ENCODE assay signal across 19 cellular contexts in genomic region chr2:231573698-231574421, GRCh38. TPM values are rescaled to one million over a fixed set of nuclear protein-coding genes. Genes with fewer than 3 reads are reported as not detected.
DNase-seq lines count a peak whose midpoint lies in the region; ATAC-seq and TF ChIP-seq lines count a peak whose summit lies in the region.
"Had no signal": no experiment of that assay in that cellular context is flagged by ENCODE, and none has a peak within 500 bp of the region (broad histone marks: within the 10 kb centered on the region; RNA-seq: fewer than 3 reads in every experiment).

No MANE protein-coding gene starts in this region.

- H3K79me2 ChIP-seq in H9 (ENCODE audit: insufficient read depth, low read length) (no peaks in the 10 kb centered on the region), neural progenitor cell (ENCODE audit: low read depth) (no peaks in the 10 kb centered on the region)

- no peak overlapping the region for H2AFZ ChIP-seq in H9 (ENCODE audit: low read length)
- peak overlapping the region; percentile 96 for H2AFZ ChIP-seq in neural progenitor cell (replicated peaks)
- H2AFZ ChIP-seq: GM23248 had no signal

- peak overlapping the region; percentile 97 for H3K14ac ChIP-seq in H9 (ENCODE audit: insufficient read depth, low read length)

- intact Hi-C loops in MCF 10A (cut with micrococcal nuclease): no loop called here

- POLR2A ChIA-PET in MCF 10A (lab: Yijun Ruan, JAX): no interaction called here

- peak overlapping the region; percentile 79 for H3K27ac ChIP-seq in H9 (ENCODE audit: insufficient read length, low read depth, low read length)
- H3K27ac ChIP-seq in neural progenitor cell: peak overlapping the region; percentile 13
- H3K27ac ChIP-seq: GM23248 had no signal

- peak overlapping the region; percentile 97 for H3K18ac ChIP-seq in H9 (ENCODE audit: insufficient read length, low read depth, low read length)

- CTCF ChIA-PET in MCF 10A (lab: Yijun Ruan, JAX): interaction anchor here (0.5 to 1.7 kb wide), 4 partner anchors 10 to 168 kb away, joined by 3 to 6 read pairs (median 4); no protein-coding TSS in a partner anchor

- H3K36me3 Mint-ChIP-seq in H9 (ENCODE audit: insufficient read depth in 1 of 3, low read depth in 3 of 3): peaks cover 3 to 5% (median 4%) of the 10 kb centered on the region in 3 experiments; a peak in 6 of 7 replicates
- H3K36me3 Mint-ChIP-seq in neural progenitor cell: peaks cover 2% of the 10 kb centered on the region
- no peaks in the 10 kb centered on the region for H3K36me3 Mint-ChIP-seq in MCF 10A (ENCODE audit: insufficient read depth, unreplicated experiment)
- H3K36me3 Mint-ChIP-seq: CD4-positive, alpha-beta memory T cell had no signal

- H3F3A ChIP-seq in neural progenitor cell (ENCODE audit: low read depth): peaks cover 34% of the 10 kb centered on the region

- peak overlapping the region; percentile 89 for H4K5ac ChIP-seq in H9 (ENCODE audit: insufficient read length, low read depth, low read length)

- H3K23me2 ChIP-seq in H9 (ENCODE audit: insufficient read length, low read depth, low read length, poor library complexity, severe bottlenecking): peaks cover 5% of the 10 kb centered on the region

- no peak overlapping the region for H2BK15ac ChIP-seq in H9 (ENCODE audit: low read depth, low read length)

- ATAC-seq in esophagus mucosa (peak; percentile 17), HG03442 (IDR thresholded peaks at IDR 0.05; ENCODE audit: unreplicated experiment) (no peak)
- ATAC-seq: GM12878 had no signal

- no peak overlapping the region for H3K23ac ChIP-seq in H9 (ENCODE audit: insufficient read length, low read depth, low read length)

- H3K9me3 Mint-ChIP-seq in H9: peaks cover 3 to 5% of the 10 kb centered on the region in 2 experiments
- H3K9me3 Mint-ChIP-seq in neural progenitor cell: peaks cover 12% of the 10 kb centered on the region
- H3K9me3 Mint-ChIP-seq in MCF 10A (ENCODE audit: unreplicated experiment): peaks cover 5% of the 10 kb centered on the region
- H3K9me3 Mint-ChIP-seq: HFFc6 had no signal

- DNase-seq in H9 (no peak), NCI-H2171 (lab: John Stamatoyannopoulos, UW) (peak; percentile 22), neural progenitor cell (ENCODE audit: low spot score) (peak; percentile 34), MCF 10A (ENCODE audit: unreplicated experiment) (no peak), hepatic stellate cell (ENCODE audit: low spot score) (no peak), iPS-NIHi11 (ENCODE audit: low spot score) (no peak)
- DNase-seq: CD4-positive, alpha-beta memory T cell; DMS79; GM23248; HFFc6; NCI-H146; NCI-H2081 treated with DMSO at 0.1 percent for 48 hours; SHP77 treated with DMSO at 0.1 percent for 48 hours had no signal

- no peaks in the 10 kb centered on the region for H3K9me3 ChIP-seq in H9 (ENCODE audit: control insufficient read depth, low read depth, low read length)
- no peaks in the 10 kb centered on the region for H3K9me3 ChIP-seq in neural progenitor cell (ENCODE audit: low read depth)

- H3K4me1 Mint-ChIP-seq in H9 (peaks cover 56 to 70% of the 10 kb centered on the region in 2 experiments), neural progenitor cell (peaks cover 46% of the 10 kb centered on the region), MCF 10A (ENCODE audit: insufficient read depth, unreplicated experiment) (no peaks in the 10 kb centered on the region)
- H3K4me1 Mint-ChIP-seq: B cell; CD4-positive, alpha-beta memory T cell had no signal

- WGBS in H9 (ENCODE audit: extremely low coverage, insufficient read length, low lambda C conversion rate): no CpG with 5 or more reads among the region's 15 CpGs

- H4K91ac ChIP-seq in H9 (ENCODE audit: insufficient read length, low read depth, low read length): peak overlapping the region; percentile 93

- H3K79me1 ChIP-seq in H9 (ENCODE audit: insufficient read depth, low read depth, low read length, poor library complexity, severe bottlenecking): no peaks in the 10 kb centered on the region

- no peak overlapping the region for H3K4me3 ChIP-seq in neural progenitor cell
- H3K4me3 ChIP-seq: GM12878, GM23248 had no signal

- H3K9ac ChIP-seq in H9 (ENCODE audit: extremely low read depth, insufficient read length, low read length) (no peak overlapping the region), neural progenitor cell (no peak overlapping the region)
- H3K9ac ChIP-seq: GM23248 had no signal

- H3K27me3 Mint-ChIP-seq in H9 (ENCODE audit: low read depth): no peaks in the 10 kb centered on the region; the same call in 1 of the 2 replicates
- H3K27me3 Mint-ChIP-seq in neural progenitor cell (ENCODE audit: insufficient read depth, low read depth): peaks cover 2% of the 10 kb centered on the region
- H3K27me3 Mint-ChIP-seq in MCF 10A (ENCODE audit: insufficient read depth, unreplicated experiment): peaks cover under 1% of the 10 kb centered on the region
- H3K27me3 Mint-ChIP-seq: B cell; CD4-positive, alpha-beta memory T cell had no signal

- no peak overlapping the region for H3K56ac ChIP-seq in H9 (ENCODE audit: insufficient read length, low read depth, low read length)

- H2BK120ac ChIP-seq in H9 (ENCODE audit: low read depth, low read length, poor library complexity, severe bottlenecking): no peak overlapping the region

- peak overlapping the region; percentile 93; the same call in 1 of the 2 replicates for H3K4ac ChIP-seq in H9 (ENCODE audit: low read depth, low read length)

- no peaks in the 10 kb centered on the region for H3K36me3 ChIP-seq in neural progenitor cell

- peak overlapping the region; percentile 66 for H2BK5ac ChIP-seq in H9 (ENCODE audit: insufficient read length, low read length)

- peak overlapping the region; percentile 97 to 98 (median 97) for H3K27ac Mint-ChIP-seq in H9
- peak overlapping the region; percentile 91 for H3K27ac Mint-ChIP-seq in neural progenitor cell
- no peak overlapping the region for H3K27ac Mint-ChIP-seq in MCF 10A (ENCODE audit: low read depth, unreplicated experiment)
- H3K27ac Mint-ChIP-seq: B cell; CD4-positive, alpha-beta memory T cell; HFFc6 had no signal

- H4K20me1 ChIP-seq in H9 (ENCODE audit: control insufficient read depth, insufficient read depth, insufficient read length) (no peaks in the 10 kb centered on the region), neural progenitor cell (ENCODE audit: low read depth) (no peaks in the 10 kb centered on the region)

- H3K4me1 ChIP-seq in H9 (ENCODE audit: insufficient read depth, low read length) (peaks cover 11% of the 10 kb centered on the region; the same call in 1 of the 2 replicates), neural progenitor cell (peaks cover 29% of the 10 kb centered on the region)

- TF ChIP-seq CTCF in H9 (conservative IDR thresholded peaks at IDR 0.05) (no peak), neural progenitor cell (IDR thresholded peaks at IDR 0.05) (no peak), MCF 10A (IDR thresholded peaks at IDR 0.05; ENCODE audit: unreplicated experiment) (no peak)

- H3K4me3 Mint-ChIP-seq in H9 (peak overlapping the region in 1 of 2 experiments; percentile 19; a peak in 1 of 5 replicates), neural progenitor cell (no peak overlapping the region), MCF 10A (ENCODE audit: unreplicated experiment) (no peak overlapping the region)
- H3K4me3 Mint-ChIP-seq: B cell; CD4-positive, alpha-beta memory T cell; HFFc6 had no signal

- H3K4me2 ChIP-seq in H9 (ENCODE audit: insufficient read depth, insufficient read length, low read length): no peak overlapping the region
- peak overlapping the region; percentile 51 for H3K4me2 ChIP-seq in neural progenitor cell

- H3T11ph ChIP-seq in H9 (ENCODE audit: low read length): no peak overlapping the region

- H3K27me3 ChIP-seq in H9 (ENCODE audit: insufficient read depth, low read length): no peaks in the 10 kb centered on the region
- H3K27me3 ChIP-seq in neural progenitor cell: no peaks in the 10 kb centered on the region

- peak overlapping the region; percentile 98 for H2BK20ac ChIP-seq in H9 (ENCODE audit: low read depth, low read length, poor library complexity, severe bottlenecking)

- no peak overlapping the region for H2AK5ac ChIP-seq in H9 (ENCODE audit: insufficient read length, low read length)

- BruUV-seq in MCF 10A (replicated peaks; lab: Mats Ljungman, UMichigan): no TSS peak

- peak overlapping the region; percentile 63 for H4K8ac ChIP-seq in H9 (replicated peaks; ENCODE audit: insufficient read length, low read depth, low read length)

- peak overlapping the region; percentile 95 for H2BK12ac ChIP-seq in H9 (ENCODE audit: insufficient read length, low read depth, low read length)

RNA-seq across cellular contexts. Expression of gene TEX44, which starts 18.8 kb away (rescaled TPM):
- not detected in 2 replicates for total RNA-seq in H9 (2021)
- total RNA-seq in esophagus mucosa: not detected
- total RNA-seq in neural progenitor cell (ENCODE audit: low replicate concordance): not detected in 2 replicates
- not detected in 2 replicates for total RNA-seq in MCF 10A (2022)
- total RNA-seq: B cell; CD4-positive, alpha-beta memory T cell; G401; GM12878; GM23248; HFFc6; LHCN-M2 had no signal

RNA-seq across cellular contexts. Expression of gene NMUR1, which starts 43.6 kb away (rescaled TPM):
- total RNA-seq in H9 (2021) (0.13 and 0.20 TPM in 2 replicates), esophagus mucosa (0.08 TPM), neural progenitor cell (ENCODE audit: low replicate concordance) (0.52 and 0.56 TPM in 2 replicates), MCF 10A (2022) (not detected in 2 replicates)
- total RNA-seq: CD4-positive, alpha-beta memory T cell; G401; GM23248; HFFc6; LHCN-M2 had no signal

Comparison
In these comparisons a context has a peak if more than half of its experiments do, and no peak if none do; other contexts are left out.
1. DNase-seq: peak in NCI-H2171 (single experiment) and neural progenitor cell (single experiment); none in H9 (single experiment), MCF 10A (single experiment), hepatic stellate cell (single experiment) and iPS-NIHi11 (single experiment).